Comparison of ENCODE assay signal across 16 cellular contexts in the genomic region with DNA sequence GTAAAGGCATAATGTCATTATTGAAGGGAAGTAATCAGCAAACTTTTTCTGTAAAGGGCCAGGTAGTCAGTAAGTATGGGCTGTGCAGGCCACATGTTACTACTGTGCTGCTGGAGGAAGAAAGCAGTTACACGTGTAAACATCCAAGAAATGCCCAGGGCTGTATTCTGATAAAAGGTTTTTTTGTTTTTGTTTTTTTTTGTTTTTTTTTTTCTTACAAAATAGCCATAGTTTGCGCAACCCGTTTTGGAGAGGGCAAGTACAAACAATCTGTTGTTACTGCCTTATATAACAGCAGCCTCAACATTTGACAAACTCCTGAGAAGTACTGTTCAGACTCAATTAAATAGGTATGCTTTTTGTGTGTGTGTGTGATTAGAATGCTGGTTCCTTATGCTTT. TPM values are rescaled to one million over a fixed set of nuclear protein-coding genes. Genes with fewer than 3 reads are reported as not detected.
DNase-seq lines count a peak whose midpoint lies in the region; ATAC-seq and TF ChIP-seq lines count a peak whose summit lies in the region.
"Had no signal": no experiment of that assay in that cellular context is flagged by ENCODE, and none has a peak within 500 bp of the region (broad histone marks: within the 10 kb centered on the region; RNA-seq: fewer than 3 reads in every experiment).

No MANE protein-coding gene starts in this region.

- DNase-seq in left ventricle myocardium inferior: no peak
- DNase-seq in heart right ventricle: no peak
- DNase-seq in fibroblast of gingiva (ENCODE audit: low read depth): peak; percentile 50
- DNase-seq in renal cortical epithelial cell (ENCODE audit: low read depth): peak; percentile 52
- no peak for DNase-seq in CD4-positive, alpha-beta T cell
- no peak for DNase-seq in NCI-H2171 (lab: John Stamatoyannopoulos, UW)
- DNase-seq in NCI-H2107 treated with DMSO at 0.1 percent for 48 hours (lab: John Stamatoyannopoulos, UW; ENCODE audit: unreplicated experiment): no peak
- no peak for DNase-seq in effector CD4-positive, alpha-beta T cell
- DNase-seq: activated CD4-positive, alpha-beta T cell treated with anti-CD3 and anti-CD28 coated beads for 48 hours; activated T-cell treated with anti-CD3 and anti-CD28 coated beads, Interleukin-2, amount 50 U/mL, for 4 hours; aorta; effector CD8-positive, alpha-beta T cell; islet precursor cell; NCI-H2081 treated with DMSO at 0.1 percent for 48 hours; RPMI8226; T-helper 9 cell had no signal

- WGBS in heart right ventricle, 2 donors: 62% methylated on average over 3 of the region's 3 CpGs

- no peaks in the 10 kb centered on the region for H3K27me3 Mint-ChIP-seq in CD4-positive, alpha-beta T cell

- TF ChIP-seq CTCF in left ventricle myocardium inferior (IDR thresholded peaks at IDR 0.05; ENCODE audit: borderline replicate concordance) (no peak), heart right ventricle (IDR thresholded peaks at IDR 0.05) (no peak)
- no peak for TF ChIP-seq CTCF in CD4-positive, alpha-beta T cell (IDR thresholded peaks at IDR 0.05)

- peaks cover 44% of the 10 kb centered on the region for H3K36me3 Mint-ChIP-seq in CD4-positive, alpha-beta T cell (ENCODE audit: low read depth)

- H3K4me3 ChIP-seq in left ventricle myocardium inferior (no peak overlapping the region), heart right ventricle (no peak overlapping the region)

- peaks cover 21% of the 10 kb centered on the region for H3K4me1 Mint-ChIP-seq in CD4-positive, alpha-beta T cell (ENCODE audit: low read depth)

- H3K4me1 ChIP-seq in left ventricle myocardium inferior (peaks cover 27% of the 10 kb centered on the region), heart right ventricle (peaks cover 0 to 26% (median 11%) of the 10 kb centered on the region in 9 donors)

- H3K9me3 ChIP-seq in left ventricle myocardium inferior (replicated peaks) (no peaks in the 10 kb centered on the region), heart right ventricle (no peaks in the 10 kb centered on the region)
- no peaks in the 10 kb centered on the region for H3K9me3 ChIP-seq in CD4-positive, alpha-beta T cell (ENCODE audit: control insufficient read depth, low read length)

- intact Hi-C loops in left ventricle myocardium inferior (cut with micrococcal nuclease): loop anchor here (2.0 to 10.0 kb wide), 2 partner anchors 87 to 201 kb away; no protein-coding TSS in a partner anchor
- intact Hi-C loops in heart right ventricle (cut with DNase I): loop anchor here (2.0 to 10.0 kb wide), 9 partner anchors 45 to 224 kb away; no protein-coding TSS in a partner anchor
- intact Hi-C loops in CD4-positive, alpha-beta T cell (cut with DNase I, micrococcal nuclease): loop anchor here (5.0 kb wide), 1 partner anchor 204 kb away; no protein-coding TSS in a partner anchor

- H3K36me3 ChIP-seq in left ventricle myocardium inferior: peaks cover 82% of the 10 kb centered on the region
- H3K36me3 ChIP-seq in heart right ventricle: peaks cover 0 to 89% (median 28%) of the 10 kb centered on the region in 9 donors

- H3K27ac ChIP-seq in left ventricle myocardium inferior (replicated peaks) (peak overlapping the region; percentile 69), heart right ventricle (peak overlapping the region in 5 of 10 donors; percentile 4 to 70 (median 36))
- H3K27ac ChIP-seq in CD4-positive, alpha-beta T cell (ENCODE audit: low read depth, low read length): no peak overlapping the region

- no peak overlapping the region for H3K4me3 Mint-ChIP-seq in CD4-positive, alpha-beta T cell
- H3K4me3 Mint-ChIP-seq: activated T-cell treated with anti-CD3 and anti-CD28 coated beads, Interleukin-2, amount 50 U/mL, for 4 hours had no signal

- CTCF ChIA-PET in CD4-positive, alpha-beta T cell (lab: Charles Lee): no interaction called here

- POLR2A ChIA-PET in CD4-positive, alpha-beta T cell (lab: Charles Lee): no interaction called here

- H3K9me3 Mint-ChIP-seq in CD4-positive, alpha-beta T cell: no peaks in the 10 kb centered on the region
- H3K9me3 Mint-ChIP-seq: activated T-cell treated with anti-CD3 and anti-CD28 coated beads, Interleukin-2, amount 50 U/mL, for 4 hours had no signal

- no peak overlapping the region for H3K27ac Mint-ChIP-seq in CD4-positive, alpha-beta T cell

- no peak for ATAC-seq in heart right ventricle
- no peak for ATAC-seq in CD4-positive, alpha-beta T cell (ENCODE audit: poor library complexity)
- ATAC-seq: activated T-cell treated with anti-CD3 and anti-CD28 coated beads, Interleukin-2, amount 50 U/mL, for 4 hours had no signal

- H3K27me3 ChIP-seq in left ventricle myocardium inferior (ENCODE audit: low read depth) (no peaks in the 10 kb centered on the region), heart right ventricle (peaks cover 0 to 5% (median 0%) of the 10 kb centered on the region in 7 donors)
- no peaks in the 10 kb centered on the region for H3K27me3 ChIP-seq in CD4-positive, alpha-beta T cell (ENCODE audit: control insufficient read depth, insufficient read depth, low read length)

RNA-seq across cellular contexts. Expression of gene MTMR11, which starts 26.7 kb away (rescaled TPM):
- total RNA-seq in left ventricle myocardium inferior (4.9 TPM), heart right ventricle (1 to 10 TPM in 9 of 10 donors, under 1 TPM in 1; 0.95 to 5.3 (median 2.5) TPM), renal cortical epithelial cell (5.6 and 7.3 TPM in 2 replicates)
- 1 to 10 TPM; 1.9 to 5.3 TPM for polyA plus RNA-seq in heart right ventricle
- total RNA-seq in CD4-positive, alpha-beta T cell: under 1 TPM; 0.49 to 0.70 TPM

RNA-seq across cellular contexts. Expression of gene SF3B4, which starts 35.8 kb away (rescaled TPM):
- 25.3 TPM for total RNA-seq in left ventricle myocardium inferior
- total RNA-seq in heart right ventricle: 10 to 100 TPM; 19.8 to 31.9 (median 26.2) TPM
- polyA plus RNA-seq in heart right ventricle: 10 to 100 TPM; 12.6 to 20.3 TPM
- total RNA-seq in renal cortical epithelial cell: 10.2 and 20.0 TPM in 2 replicates
- total RNA-seq in CD4-positive, alpha-beta T cell: 10 to 100 TPM; 38.0 to 38.6 TPM

RNA-seq across cellular contexts. Expression of gene SV2A, which starts 45.7 kb away (rescaled TPM):
- 0.44 TPM for total RNA-seq in left ventricle myocardium inferior
- total RNA-seq in heart right ventricle: under 1 TPM; 0.14 to 0.68 (median 0.31) TPM
- polyA plus RNA-seq in heart right ventricle: under 1 TPM; 0.44 to 0.48 TPM
- total RNA-seq in renal cortical epithelial cell: 1.6 and 1.7 TPM in 2 replicates
- total RNA-seq in CD4-positive, alpha-beta T cell: 1 to 10 TPM; 2.5 to 2.9 TPM

RNA-seq across cellular contexts. Expression of gene OTUD7B, which starts 47.2 kb away (rescaled TPM):
- 23.8 TPM for total RNA-seq in left ventricle myocardium inferior
- 10 to 100 TPM; 22.7 to 34.4 (median 28.9) TPM for total RNA-seq in heart right ventricle
- 1 to 10 TPM; 3.1 to 7.7 TPM for polyA plus RNA-seq in heart right ventricle
- 11.3 and 29.5 TPM in 2 replicates for total RNA-seq in renal cortical epithelial cell
- total RNA-seq in CD4-positive, alpha-beta T cell: 1 to 10 TPM; 2.0 to 2.9 TPM

Comparison
In these comparisons a context has a peak if more than half of its experiments do, and no peak if none do; other contexts are left out.
1. DNase-seq: peak in fibroblast of gingiva (single experiment) and renal cortical epithelial cell (single experiment); none in left ventricle myocardium inferior (single experiment), heart right ventricle (0 of 2), CD4-positive, alpha-beta T cell (0 of 10), NCI-H2171 (single experiment), NCI-H2107 treated with DMSO at 0.1 percent for 48 hours (single experiment) and effector CD4-positive, alpha-beta T cell (single experiment).